9 cellular contexts compared by ENCODE assay signal in genomic region chr3:23685484-23686258, GRCh38.
DNase-seq lines count a peak whose midpoint lies in the region; ATAC-seq and TF ChIP-seq lines count a peak whose summit lies in the region.
"Had no signal": no experiment of that assay in that cellular context is flagged by ENCODE, and none has a peak within 500 bp of the region (broad histone marks: within the 10 kb centered on the region; RNA-seq: fewer than 3 reads in every experiment).

No MANE protein-coding gene starts in this region.

- TF ChIP-seq CTCF in GM12865 (IDR thresholded peaks at IDR 0.05; ENCODE audit: insufficient read depth, low read depth, low read length, missing control alignments) (no peak), choroid plexus epithelial cell (conservative IDR thresholded peaks at IDR 0.05; ENCODE audit: low read depth, low read length) (peak; percentile 10)

- DNase-seq in GM12865 (ENCODE audit: low read depth), result peak; percentile 41
- DNase-seq in NCI-H2029 treated with DMSO at 0.1 percent for 48 hours (lab: John Stamatoyannopoulos, UW), result peak; percentile 63
- DNase-seq in choroid plexus epithelial cell (ENCODE audit: low read depth), result peak; percentile 97
- peak; percentile 93 to 98 for DNase-seq in lung microvascular endothelial cell (ENCODE audit: low read depth in 2 of 2)
- DNase-seq in NCI-H146 treated with DMSO at 0.1 percent for 48 hours (lab: John Stamatoyannopoulos, UW; ENCODE audit: unreplicated experiment), result no peak
- DNase-seq: naive B cell had no signal

- ATAC-seq in GM21381 (IDR thresholded peaks at IDR 0.05; ENCODE audit: unreplicated experiment) (no peak), GM21723 (IDR thresholded peaks at IDR 0.05; ENCODE audit: unreplicated experiment) (no peak), HG02938 (IDR thresholded peaks at IDR 0.05; ENCODE audit: unreplicated experiment) (no peak)

- H3K4me3 ChIP-seq in GM12865 (ENCODE audit: low read depth, low read length), result no peak overlapping the region
- H3K4me3 ChIP-seq in choroid plexus epithelial cell (ENCODE audit: low read depth, low read length), result no peak overlapping the region
